7 cellular contexts compared by ENCODE assay signal in the genomic region with DNA sequence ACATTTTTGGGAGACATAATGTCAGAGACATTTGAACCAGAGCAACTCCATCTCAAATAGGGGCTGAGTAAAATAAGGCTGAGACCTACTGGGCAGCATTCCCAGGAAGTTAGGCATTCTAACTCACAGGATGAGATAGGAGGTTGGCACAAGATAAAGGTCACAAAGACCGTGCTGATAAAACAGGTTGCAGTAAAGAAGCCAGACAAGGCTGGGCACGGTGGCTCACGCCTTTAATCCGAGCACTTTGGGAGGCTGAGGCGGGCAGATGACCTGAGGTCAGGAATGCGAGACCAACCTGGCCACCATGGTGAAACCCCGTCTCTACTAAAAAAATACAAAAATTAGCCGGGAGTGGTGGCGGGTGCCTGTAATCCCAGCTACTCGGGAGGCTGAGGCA. TPM values are rescaled to one million over a fixed set of nuclear protein-coding genes. Genes with fewer than 3 reads are reported as not detected.
DNase-seq lines count a peak whose midpoint lies in the region; ATAC-seq and TF ChIP-seq lines count a peak whose summit lies in the region.
"Not testable (repeated sequence)": the region's sequence is repeated elsewhere in the genome, so short reads cannot be mapped to it uniquely, and the experiment has no call there.

No MANE protein-coding gene starts in this region.

- DNase-seq in NCI-H226 (peak; percentile 41), colonic mucosa (peak; percentile 71), heart right ventricle (peak in 1 of 2 donors; percentile 29), mucosa of descending colon (peak in 2 of 3 donors; percentile 52 to 79), spleen (peak; percentile 64), transverse colon (peak; percentile 32)

- not testable (repeated sequence) for H3K36me3 ChIP-seq in colonic mucosa; heart right ventricle; mucosa of descending colon (ENCODE audit: low read depth); spleen; transverse colon

- TF ChIP-seq CTCF in C4-2B (conservative IDR thresholded peaks at IDR 0.05); colonic mucosa (IDR thresholded peaks at IDR 0.05); heart right ventricle (IDR thresholded peaks at IDR 0.05); mucosa of descending colon (IDR thresholded peaks at IDR 0.05); spleen (IDR thresholded peaks at IDR 0.05 in 8 of 11, conservative IDR thresholded peaks at IDR 0.05 in 3 of 11); transverse colon (IDR thresholded peaks at IDR 0.05): not testable (repeated sequence)

- not testable (repeated sequence) for TF ChIP-seq POLR2A in spleen (IDR thresholded peaks at IDR 0.05); transverse colon (IDR thresholded peaks at IDR 0.05)

- not testable (repeated sequence) for H3K4me1 ChIP-seq in colonic mucosa
- peaks cover 0 to 39% (median 24%) of the 10 kb centered on the region in 9 donors for H3K4me1 ChIP-seq in heart right ventricle
- peaks cover 13% of the 10 kb centered on the region for H3K4me1 ChIP-seq in mucosa of descending colon (ENCODE audit: low read depth)
- H3K4me1 ChIP-seq in spleen = peaks cover 6 to 47% (median 31%) of the 10 kb centered on the region in 6 donors
- peaks cover 8 to 37% (median 22%) of the 10 kb centered on the region in 4 donors for H3K4me1 ChIP-seq in transverse colon

- in situ Hi-C loops in transverse colon (cut with MboI; ENCODE audit: low pct_ligation_motif_present in 1 of 4, low pct_unique_long_range_greater_than_20kb in 1 of 4, low sequenced_read_pairs in 3 of 4) = not testable (repeated sequence)

- H3K9me3 ChIP-seq in colonic mucosa, heart right ventricle, mucosa of descending colon, spleen, transverse colon: not testable (repeated sequence)

- not testable (repeated sequence) for H3K9ac ChIP-seq in colonic mucosa (ENCODE audit: low read depth in 2 of 2, low read length in 2 of 2)

- not testable (repeated sequence) for ATAC-seq in heart right ventricle, mucosa of descending colon

- 51 to 57% methylated on average over 10 of the region's 10 CpGs for WGBS in heart right ventricle, 2 donors
- 72 to 88% (median 77%) methylated on average over 10 of the region's 10 CpGs for WGBS in spleen, 5 donors
- 64% methylated on average over 10 of the region's 10 CpGs; no CpG with 5 or more reads in 1 of the 2 donors for WGBS in transverse colon (ENCODE audit: low coverage in 1 of 2), 2 donors

- H3K27ac ChIP-seq in C4-2B (peak overlapping the region; percentile 41; the same call in 1 of the 2 replicates), heart right ventricle (peak overlapping the region in 7 of 10 donors; percentile 28 to 79 (median 67)), spleen (peak overlapping the region in 6 of 8 donors; percentile 81 to 92 (median 86))
- H3K27ac ChIP-seq in colonic mucosa, transverse colon: not testable (repeated sequence)

- not testable (repeated sequence) for H3K27me3 ChIP-seq in colonic mucosa; heart right ventricle; spleen (replicated peaks in 1 of 7); transverse colon

- intact Hi-C loops in colonic mucosa (cut with DNase I); mucosa of descending colon (cut with DNase I, micrococcal nuclease); spleen (cut with DNase I; ENCODE audit: low total_unique reads): not testable (repeated sequence)
- intact Hi-C loops in heart right ventricle (cut with DNase I) (loop anchor here in 5 of 10 donors (5.0 kb wide), 4 partner anchors 37 to 102 kb away; a partner anchor contains a TSS), transverse colon (cut with DNase I; ENCODE audit: low total_unique reads) (loop anchor here (1.0 kb wide), 1 partner anchor 23 kb away; no protein-coding TSS in a partner anchor)

- TF ChIP-seq EP300 in transverse colon (IDR thresholded peaks at IDR 0.05; ENCODE audit: low read depth) = not testable (repeated sequence)

- not testable (repeated sequence) for H3K4me3 ChIP-seq in colonic mucosa, heart right ventricle, mucosa of descending colon, spleen, transverse colon

RNA-seq across cellular contexts. Expression of a gene that starts 4.2 kb away (rescaled TPM):
- total RNA-seq in colonic mucosa (1 to 10 TPM; 6.2 to 9.8 TPM), heart right ventricle (10 to 100 TPM; 28.0 to 41.8 (median 33.4) TPM), mucosa of descending colon (10 to 100 TPM in 1 of 3 donors, 1 to 10 TPM in 2; 6.8 to 36.1 (median 8.6) TPM), spleen (10 to 100 TPM; 30.6 to 55.7 (median 36.8) TPM), transverse colon (10 to 100 TPM; 15.7 to 29.3 (median 19.7) TPM)
- polyA plus RNA-seq in heart right ventricle (10 to 100 TPM; 22.5 to 24.7 TPM), spleen (10 to 100 TPM in 2 of 3 donors, 1 to 10 TPM in 1; 9.4 to 12.0 (median 11.7) TPM)
